In the genomic region with DNA sequence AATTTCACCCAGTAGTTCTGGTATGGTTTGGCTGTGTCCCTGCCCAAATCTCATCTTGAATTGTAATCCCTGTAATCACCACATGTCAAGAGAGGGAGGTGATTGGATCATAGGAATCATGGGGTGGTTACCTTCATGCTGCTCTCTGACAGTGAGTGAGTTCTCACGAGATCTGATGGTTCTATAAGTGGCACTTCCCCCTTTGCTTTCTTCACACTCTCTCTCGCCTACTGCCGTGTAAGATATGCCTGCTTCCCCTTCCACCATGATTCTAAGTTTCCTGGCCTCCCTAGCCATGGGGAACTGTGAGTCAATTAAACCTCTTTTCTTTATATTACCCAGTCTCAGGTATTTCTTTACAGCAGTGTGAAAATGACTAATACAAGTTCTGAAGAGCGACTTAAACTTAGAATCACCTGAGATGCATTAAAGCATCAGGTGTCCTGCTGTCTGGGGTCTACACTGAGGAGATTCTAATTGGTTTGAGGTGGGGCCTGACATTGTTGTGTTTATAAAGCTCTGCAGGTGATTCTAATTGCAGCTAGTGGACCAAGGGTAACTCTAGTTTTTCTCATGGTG, we compare ENCODE assay signal across 1 cellular context.
TF ChIP-seq lines count a peak whose summit lies in the region.

No MANE protein-coding gene starts in this region.

TF ChIP-seq in HepG2, 621 proteins besides CTCF, POLR2A, EP300 and RAD21 (continued from another document):
- TF ChIP-seq, protein P1, sequence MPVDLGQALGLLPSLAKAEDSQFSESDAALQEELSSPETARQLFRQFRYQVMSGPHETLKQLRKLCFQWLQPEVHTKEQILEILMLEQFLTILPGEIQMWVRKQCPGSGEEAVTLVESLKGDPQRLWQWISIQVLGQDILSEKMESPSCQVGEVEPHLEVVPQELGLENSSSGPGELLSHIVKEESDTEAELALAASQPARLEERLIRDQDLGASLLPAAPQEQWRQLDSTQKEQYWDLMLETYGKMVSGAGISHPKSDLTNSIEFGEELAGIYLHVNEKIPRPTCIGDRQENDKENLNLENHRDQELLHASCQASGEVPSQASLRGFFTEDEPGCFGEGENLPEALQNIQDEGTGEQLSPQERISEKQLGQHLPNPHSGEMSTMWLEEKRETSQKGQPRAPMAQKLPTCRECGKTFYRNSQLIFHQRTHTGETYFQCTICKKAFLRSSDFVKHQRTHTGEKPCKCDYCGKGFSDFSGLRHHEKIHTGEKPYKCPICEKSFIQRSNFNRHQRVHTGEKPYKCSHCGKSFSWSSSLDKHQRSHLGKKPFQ (CRISPR knock-in tag; IDR thresholded peaks at IDR 0.05; ENCODE audit: insufficient replicate concordance), result no peak
- no peak for TF ChIP-seq EHMT2 (IDR thresholded peaks at IDR 0.05; ENCODE audit: borderline replicate concordance, low read depth, low read length)
- no peak for TF ChIP-seq ZNF343 (CRISPR knock-in tag; IDR thresholded peaks at IDR 0.05)
- no peak for TF ChIP-seq CHCHD3 (CRISPR knock-in tag; IDR thresholded peaks at IDR 0.05)
- no peak for TF ChIP-seq KLF11 (CRISPR knock-in tag; IDR thresholded peaks at IDR 0.05)
- TF ChIP-seq KDM2A (CRISPR knock-in tag; IDR thresholded peaks at IDR 0.05; ENCODE audit: borderline replicate concordance, low read depth), result no peak
- TF ChIP-seq, protein P2, sequence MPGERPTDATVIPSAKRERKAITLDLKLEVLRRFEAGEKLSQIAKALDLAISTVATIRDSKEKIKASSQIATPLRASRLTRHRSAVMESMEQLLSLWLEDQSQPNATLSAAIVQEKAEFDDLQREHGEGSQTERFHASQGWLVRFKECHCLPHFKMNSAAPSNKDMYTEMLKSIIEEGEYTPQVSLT (CRISPR knock-in tag; IDR thresholded peaks at IDR 0.05; ENCODE audit: borderline replicate concordance, low read depth), result no peak
